In genomic region chr1:66276229-66276628, GRCh38 we compare ENCODE assay signal across 1 cellular context.
TF ChIP-seq lines count a peak whose summit lies in the region.

No MANE protein-coding gene starts in this region.

TF ChIP-seq in GM12878, 131 proteins besides CTCF, POLR2A, EP300 and RAD21 (continued from another document and continues in another):
- TF ChIP-seq BCL11A (IDR thresholded peaks at IDR 0.05; ENCODE audit: low read depth, low read length) (peak; percentile 73; the same call in 1 of the 2 replicates), HCFC1 (IDR thresholded peaks at IDR 0.05; ENCODE audit: low read length) (no peak), HSF1 (IDR thresholded peaks at IDR 0.05; ENCODE audit: low read depth, low read length) (no peak), REST (IDR thresholded peaks at IDR 0.05; ENCODE audit: low read depth, low read length) (no peak), FOXM1 (IDR thresholded peaks at IDR 0.05; ENCODE audit: low read depth, low read length) (0 out of 2 replicates have a peak, but pooled peaks have one; percentile 65), USF1 (IDR thresholded peaks at IDR 0.05; ENCODE audit: borderline replicate concordance, extremely low read length, insufficient read depth, low read depth, low read length) (no peak), YY1 (IDR thresholded peaks at IDR 0.05; ENCODE audit: low read depth, low read length) (no peak), PBX3 (IDR thresholded peaks at IDR 0.05; ENCODE audit: insufficient replicate concordance, low read depth, low read length) (no peak), HDGF (IDR thresholded peaks at IDR 0.05) (no peak), SIX5 (IDR thresholded peaks at IDR 0.05; ENCODE audit: low read depth, low read length, severe bottlenecking) (no peak), DPF2 (IDR thresholded peaks at IDR 0.05) (0 out of 2 replicates have a peak, but pooled peaks have one; percentile 11), RB1 (IDR thresholded peaks at IDR 0.05; ENCODE audit: borderline replicate concordance) (no peak), SREBF2 (IDR thresholded peaks at IDR 0.05; ENCODE audit: low read length) (no peak), TCF7 (IDR thresholded peaks at IDR 0.05; ENCODE audit: borderline replicate concordance) (no peak), EGR1 (IDR thresholded peaks at IDR 0.05; ENCODE audit: borderline replicate concordance in 1 of 2, low read depth in 2 of 2, low read length in 2 of 2) (no peak), MTA3 (IDR thresholded peaks at IDR 0.05; ENCODE audit: borderline replicate concordance, low read length) (no peak), ZZZ3 (IDR thresholded peaks at IDR 0.05; ENCODE audit: control insufficient read depth, insufficient read length, low read depth) (no peak), EZH2 (IDR thresholded peaks at IDR 0.05; ENCODE audit: borderline replicate concordance, control insufficient read depth, low read depth, low read length) (no peak), CEBPB (IDR thresholded peaks at IDR 0.05; ENCODE audit: borderline replicate concordance in 1 of 2, low read depth in 2 of 2, low read length in 2 of 2) (no peak), SMAD1 (IDR thresholded peaks at IDR 0.05; ENCODE audit: low read depth, partially characterized antibody) (no peak), JUNB (IDR thresholded peaks at IDR 0.05) (peak; percentile 81), ZBED1 (IDR thresholded peaks at IDR 0.05; ENCODE audit: borderline replicate concordance) (no peak), MYB (IDR thresholded peaks at IDR 0.05; ENCODE audit: borderline replicate concordance, low read depth, low read length) (no peak), SRF (IDR thresholded peaks at IDR 0.05; ENCODE audit: low read depth in 2 of 2, low read length in 2 of 2) (no peak), ZNF207 (IDR thresholded peaks at IDR 0.05; ENCODE audit: borderline replicate concordance) (no peak), ATF7 (IDR thresholded peaks at IDR 0.05; ENCODE audit: low read depth) (no peak), USF2 (IDR thresholded peaks at IDR 0.05; ENCODE audit: borderline replicate concordance, low read depth, low read length) (no peak), ZNF274 (IDR thresholded peaks at IDR 0.05; ENCODE audit: insufficient read depth, insufficient read length) (no peak), MEF2B (IDR thresholded peaks at IDR 0.05; ENCODE audit: partially characterized antibody, poor library complexity, severe bottlenecking) (no peak), ZBTB11 (CRISPR knock-in tag; IDR thresholded peaks at IDR 0.05) (no peak), ZSCAN29 (IDR thresholded peaks at IDR 0.05) (no peak), JUND (IDR thresholded peaks at IDR 0.05; ENCODE audit: low read depth, low read length) (peak; percentile 25; the same call in 1 of the 2 replicates), POLR2AphosphoS2 (IDR thresholded peaks at IDR 0.05; ENCODE audit: low read depth, low read length) (no peak), SP1 (IDR thresholded peaks at IDR 0.05; ENCODE audit: low read depth, low read length) (no peak), SIN3A (IDR thresholded peaks at IDR 0.05; ENCODE audit: low read depth, low read length) (no peak), RBBP5 (conservative IDR thresholded peaks at IDR 0.05) (no peak), FOXK2 (IDR thresholded peaks at IDR 0.05) (no peak), CUX1 (IDR thresholded peaks at IDR 0.05; ENCODE audit: insufficient replicate concordance, low read depth, low read length) (no peak), NBN (IDR thresholded peaks at IDR 0.05) (no peak), WRNIP1 (IDR thresholded peaks at IDR 0.05; ENCODE audit: borderline replicate concordance, low read depth, low read length) (no peak), ELK1 (IDR thresholded peaks at IDR 0.05; ENCODE audit: low read depth, low read length) (no peak), BCL3 (IDR thresholded peaks at IDR 0.05; ENCODE audit: borderline replicate concordance, insufficient read depth, low read depth, low read length, poor library complexity, severe bottlenecking) (no peak), FOS (IDR thresholded peaks at IDR 0.05; ENCODE audit: borderline replicate concordance, extremely low read depth, insufficient read length) (no peak), TBL1XR1 (IDR thresholded peaks at IDR 0.05; ENCODE audit: low read depth, low read length) (peak; percentile 29; the same call in 1 of the 2 replicates)
